ENCODE assay signal across 16 cellular contexts in the genomic region with DNA sequence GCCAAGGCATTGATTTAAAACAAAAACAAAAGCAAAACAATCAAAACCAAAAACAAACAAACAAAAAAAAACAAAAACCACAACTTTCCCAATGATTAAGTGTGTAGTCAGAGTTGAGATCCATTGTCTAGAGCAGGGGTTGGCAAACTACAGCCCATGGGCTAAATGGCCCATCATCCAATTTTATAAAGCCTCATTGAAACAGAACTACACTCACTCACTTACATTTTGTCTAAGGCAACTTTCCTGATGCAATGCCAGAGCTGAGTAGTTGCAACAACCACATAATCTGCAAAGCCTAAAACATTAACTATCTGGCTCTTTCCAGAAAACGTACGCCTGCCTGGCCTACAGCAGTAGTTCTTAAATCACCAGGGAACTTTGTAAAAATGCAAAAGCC.
DNase-seq lines count a peak whose midpoint lies in the region; ATAC-seq and TF ChIP-seq lines count a peak whose summit lies in the region.
"Had no signal": no experiment of that assay in that cellular context is flagged by ENCODE, and none has a peak within 500 bp of the region (broad histone marks: within the 10 kb centered on the region; RNA-seq: fewer than 3 reads in every experiment).

No MANE protein-coding gene starts in this region.

- BruUV-seq in PC-3 (replicated peaks; lab: Mats Ljungman, UMichigan) = no TSS peak

- H3K36me3 ChIP-seq in Karpas-422 (ENCODE audit: insufficient read depth, low read length) (no peaks in the 10 kb centered on the region), PC-3 (ENCODE audit: low read depth, low read length) (no peaks in the 10 kb centered on the region)

- H3K27me3 Mint-ChIP-seq in stimulated activated memory B cell treated with anti-CD40 and anti-IgM and Interleukin-4, amounts not matched to agents 10 μg/mL and 1 μg/mL and 100 μg/mL, for 72 hours = no peaks in the 10 kb centered on the region

- 0 out of 2 replicates have a peak overlapping the region, but pooled peaks have one; percentile 29 for H3K27ac ChIP-seq in Karpas-422 (ENCODE audit: low read length)
- peak overlapping the region; percentile 45 for H3K27ac ChIP-seq in PC-3 (ENCODE audit: low read length)
- H3K27ac ChIP-seq: HL-60 had no signal

- no peak overlapping the region for H3K4me3 ChIP-seq in Karpas-422 (ENCODE audit: low read length)
- H3K4me3 ChIP-seq in PC-3 (ENCODE audit: low read length) = no peak overlapping the region
- H3K4me3 ChIP-seq in choroid plexus epithelial cell (ENCODE audit: low read depth, low read length) = no peak overlapping the region

- CTCF ChIA-PET in PC-3 (lab: Charles Lee) = no interaction called here

- H3K4me3 Mint-ChIP-seq in stimulated activated memory B cell treated with anti-CD40 and anti-IgM and Interleukin-4, amounts not matched to agents 10 μg/mL and 1 μg/mL and 100 μg/mL, for 72 hours = no peak overlapping the region
- H3K4me3 Mint-ChIP-seq: CD8-positive, alpha-beta memory T cell; H9 had no signal

- no peaks in the 10 kb centered on the region for H3K4me1 Mint-ChIP-seq in stimulated activated memory B cell treated with anti-CD40 and anti-IgM and Interleukin-4, amounts not matched to agents 10 μg/mL and 1 μg/mL and 100 μg/mL, for 72 hours
- H3K4me1 Mint-ChIP-seq: CD8-positive, alpha-beta memory T cell; H9 had no signal

- no peak overlapping the region for H3K9ac ChIP-seq in Karpas-422 (ENCODE audit: low read length)
- 0 out of 2 replicates have a peak overlapping the region, but pooled peaks have one; percentile 7 for H3K9ac ChIP-seq in PC-3 (ENCODE audit: low read length)

- no peaks in the 10 kb centered on the region for H3F3A ChIP-seq in PC-3 (ENCODE audit: low read length, unreplicated experiment)

- POLR2A ChIA-PET in PC-3 (lab: Charles Lee; ENCODE audit: unreplicated experiment) = no interaction called here

- peaks cover 28% of the 10 kb centered on the region for H3K4me1 ChIP-seq in Karpas-422 (ENCODE audit: low read length)
- peaks cover 14% of the 10 kb centered on the region for H3K4me1 ChIP-seq in PC-3 (ENCODE audit: insufficient read depth, low read length)

- H4K20me1 ChIP-seq in Karpas-422 (ENCODE audit: insufficient read depth, low read depth, low read length) (no peaks in the 10 kb centered on the region), PC-3 (ENCODE audit: low read length) (no peaks in the 10 kb centered on the region)

- TF ChIP-seq CTCF in PC-3 (conservative IDR thresholded peaks at IDR 0.05; ENCODE audit: low read depth, low read length) (no peak), choroid plexus epithelial cell (conservative IDR thresholded peaks at IDR 0.05; ENCODE audit: low read depth, low read length) (no peak)

- H3K9me3 ChIP-seq in Karpas-422 (ENCODE audit: low read length) = no peaks in the 10 kb centered on the region
- H3K9me3 ChIP-seq in PC-3 (ENCODE audit: low read length) = no peaks in the 10 kb centered on the region

- no peaks in the 10 kb centered on the region for H3K36me3 Mint-ChIP-seq in stimulated activated memory B cell treated with anti-CD40 and anti-IgM and Interleukin-4, amounts not matched to agents 10 μg/mL and 1 μg/mL and 100 μg/mL, for 72 hours
- H3K36me3 Mint-ChIP-seq: CD8-positive, alpha-beta memory T cell had no signal

- H3K4me2 ChIP-seq in Karpas-422 (ENCODE audit: low read depth, low read length, poor library complexity, severe bottlenecking) = peak overlapping the region; percentile 18
- H3K4me2 ChIP-seq in PC-3 (ENCODE audit: low read length) = peak overlapping the region; percentile 34

- H3K27me3 ChIP-seq in Karpas-422 (ENCODE audit: low read length) = no peaks in the 10 kb centered on the region
- H3K27me3 ChIP-seq in PC-3 (ENCODE audit: low read length) = no peaks in the 10 kb centered on the region

- H3K9me2 ChIP-seq in Karpas-422 (replicated peaks; ENCODE audit: insufficient read depth, low read length) (no peaks in the 10 kb centered on the region), PC-3 (replicated peaks; ENCODE audit: low read length) (no peaks in the 10 kb centered on the region)

- intact Hi-C loops in PC-3 (cut with micrococcal nuclease) = loop anchor here (5.0 to 10.0 kb wide), 2 partner anchors 120 to 152 kb away; a partner anchor contains a TSS

- H3K9me3 Mint-ChIP-seq in stimulated activated memory B cell treated with anti-CD40 and anti-IgM and Interleukin-4, amounts not matched to agents 10 μg/mL and 1 μg/mL and 100 μg/mL, for 72 hours = peaks cover 15% of the 10 kb centered on the region

- H3K27ac Mint-ChIP-seq in stimulated activated memory B cell treated with anti-CD40 and anti-IgM and Interleukin-4, amounts not matched to agents 10 μg/mL and 1 μg/mL and 100 μg/mL, for 72 hours = no peak overlapping the region
- H3K27ac Mint-ChIP-seq: CD8-positive, alpha-beta memory T cell; H9 had no signal

- H3K79me2 ChIP-seq in Karpas-422 (ENCODE audit: low read length) = no peaks in the 10 kb centered on the region
- no peaks in the 10 kb centered on the region for H3K79me2 ChIP-seq in PC-3 (ENCODE audit: low read length)

- ATAC-seq in PC-3 = peak; percentile 61
- ATAC-seq in stimulated activated memory B cell treated with anti-CD40 and anti-IgM and Interleukin-4, amounts not matched to agents 10 μg/mL and 1 μg/mL and 100 μg/mL, for 72 hours = no peak
- ATAC-seq in GM21381 (IDR thresholded peaks at IDR 0.05; ENCODE audit: unreplicated experiment) = no peak

- DNase-seq in Karpas-422 (no peak), PC-3 (peak; percentile 70), choroid plexus epithelial cell (ENCODE audit: low read depth) (peak; percentile 20), myocyte (ENCODE audit: low read depth) (peak; percentile 5), HuH-7.5 (ENCODE audit: low spot score) (no peak)
- DNase-seq: ACHN; C1 segment of cervical spinal cord; CD8-positive, alpha-beta memory T cell; DMS79; H9; NCI-H1105 treated with DMSO at 0.1 percent for 48 hours; NCI-H1694; SIG-M5 had no signal

- H2AFZ ChIP-seq in Karpas-422 (ENCODE audit: low read length) = no peak overlapping the region
- no peak overlapping the region for H2AFZ ChIP-seq in PC-3 (ENCODE audit: low read length)

Comparison
In these comparisons a context has a peak if more than half of its experiments do, and no peak if none do; other contexts are left out.
1. DNase-seq: peak in PC-3 (single experiment), choroid plexus epithelial cell (single experiment) and myocyte (single experiment); none in Karpas-422 (single experiment) and HuH-7.5 (single experiment).